In the genomic region with DNA sequence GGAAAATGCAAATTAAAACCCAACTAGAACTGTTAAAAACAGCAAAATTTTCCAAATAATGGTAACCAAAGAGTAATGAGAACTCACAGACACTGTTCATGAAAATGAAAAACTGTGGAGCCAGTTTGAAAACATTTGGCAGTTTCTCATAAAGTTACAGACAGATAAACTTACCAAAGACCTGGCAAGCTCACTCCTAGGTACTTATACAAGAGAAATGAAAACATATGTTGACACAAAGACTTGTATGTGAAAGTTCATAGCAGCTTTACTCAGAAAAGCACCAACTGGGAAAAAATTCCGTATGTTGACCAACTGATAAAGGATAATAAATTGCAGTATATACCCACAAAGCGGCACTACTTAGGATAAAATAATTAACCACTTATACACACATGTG, we compare ENCODE assay signal across 30 cellular contexts.
"Had no signal": no experiment of that assay in that cellular context is flagged by ENCODE, and none has a peak within 500 bp of the region (broad histone marks: within the 10 kb centered on the region; RNA-seq: fewer than 3 reads in every experiment).

No MANE protein-coding gene starts in this region.

- ATAC-seq: activated CD8-positive, alpha-beta memory T cell treated with anti-CD3 and anti-CD28 coated beads, Interleukin-2, amount 10 ng/mL, durations not matched to agents 7 days and 5 days; activated CD8-positive, alpha-beta T cell treated with anti-CD3 and anti-CD28 coated beads, Interleukin-2, amount 10 ng/mL, durations not matched to agents 7 days and 5 days; activated naive CD8-positive, alpha-beta T cell treated with anti-CD3 and anti-CD28 coated beads, Interleukin-2, amount 50 U/mL, for 24 hours; T-cell; T-helper 17 cell had no signal

- H3K27ac ChIP-seq: ascending aorta, cardiac muscle cell, VCaP had no signal

- FAIRE-seq: bronchial epithelial cell, TTC549 had no signal

- H3K27me3 ChIP-seq: ascending aorta, cardiac muscle cell had no signal

- H3K4me1 ChIP-seq: ascending aorta had no signal

- DNase-seq: activated B cell treated with CpG ODN at 0.5 μM for 24 hours; activated CD4-positive, alpha-beta memory T cell treated with anti-CD3 and anti-CD28 coated beads, Interleukin-2, amount 10 ng/mL, durations not matched to agents 7 days and 5 days; activated CD4-positive, alpha-beta T cell treated with anti-CD3 and anti-CD28 coated beads for 48 hours; activated CD4-positive, alpha-beta T cell treated with anti-CD3 and anti-CD28 coated beads, Interleukin-2, amount 10 ng/mL, durations not matched to agents 7 days and 5 days; activated CD4-positive, alpha-beta T cell treated with anti-CD3 and anti-CD28 coated beads, Interleukin-2, amount 50 U/mL, for 48 hours; activated CD4-positive, CD25-positive, alpha-beta regulatory T cell treated with anti-CD3 and anti-CD28 coated beads, Interleukin-2, amount 50 U/mL, for 72 hours; activated CD8-positive, alpha-beta memory T cell treated with anti-CD3 and anti-CD28 coated beads for 24 hours; activated CD8-positive, alpha-beta memory T cell treated with anti-CD3 and anti-CD28 coated beads, Interleukin-2, amount 10 ng/mL, durations not matched to agents 7 days and 5 days; activated CD8-positive, alpha-beta memory T cell treated with anti-CD3 and anti-CD28 coated beads, Interleukin-2, amount 50 U/mL, for 48 hours; activated CD8-positive, alpha-beta T cell treated with anti-CD3 and anti-CD28 coated beads, Interleukin-2, amount 10 ng/mL, durations not matched to agents 7 days and 5 days; activated effector memory CD4-positive, alpha-beta T cell treated with Interleukin-2 at 50 U/mL for 16 hours; activated gamma-delta T cell; activated naive CD4-positive, alpha-beta T cell treated with anti-CD3 and anti-CD28 coated beads, Interleukin-2, amount 10 ng/mL, durations not matched to agents 7 days and 5 days; activated naive CD4-positive, alpha-beta T cell treated with Interleukin-2 at 50 U/mL for 16 hours; activated naive CD8-positive, alpha-beta T cell treated with anti-CD3 and anti-CD28 coated beads, Interleukin-2, amount 10 ng/mL, durations not matched to agents 7 days and 5 days; activated naive CD8-positive, alpha-beta T cell treated with anti-CD3 and anti-CD28 coated beads, Interleukin-2, amount 50 U/mL, for 24 hours; activated T-cell treated with anti-CD3 and anti-CD28 coated beads, Interleukin-2, amount 50 U/mL, for 24 hours; activated T-cell treated with anti-CD3 and anti-CD28 coated beads, Interleukin-2, amount 50 U/mL, for 48 hours; amygdala; anterior cingulate cortex; caudate nucleus; cerebellar nuclear complex; T-cell; T-helper 17 cell; T-helper 9 cell had no signal

- H3K4me3 ChIP-seq: ascending aorta, cardiac muscle cell had no signal
